24 cellular contexts compared by ENCODE assay signal in genomic region chr5:96930058-96930457, GRCh38. TPM values are rescaled to one million over a fixed set of nuclear protein-coding genes. Genes with fewer than 3 reads are reported as not detected.
DNase-seq lines count a peak whose midpoint lies in the region; ATAC-seq and TF ChIP-seq lines count a peak whose summit lies in the region.
"Had no signal": no experiment of that assay in that cellular context is flagged by ENCODE, and none has a peak within 500 bp of the region (broad histone marks: within the 10 kb centered on the region; RNA-seq: fewer than 3 reads in every experiment).

No MANE protein-coding gene starts in this region.

- intact Hi-C loops in thyroid gland (cut with DNase I) = no loop called here

- TF ChIP-seq CTCF in OCI-LY1 (IDR thresholded peaks at IDR 0.05; ENCODE audit: low read length) = no peak
- no peak for TF ChIP-seq CTCF in choroid plexus epithelial cell (conservative IDR thresholded peaks at IDR 0.05; ENCODE audit: low read depth, low read length)
- no peak for TF ChIP-seq CTCF in thyroid gland (IDR thresholded peaks at IDR 0.05)

- 79 to 83% methylated on average over 3 of the region's 3 CpGs for whole genome bisulfite sequencing in thyroid gland, 2 donors

- H3K27ac ChIP-seq in OCI-LY1 (ENCODE audit: low read depth, low read length, poor library complexity, severe bottlenecking) (peak overlapping the region; percentile 68), thyroid gland (no peak overlapping the region)
- H3K27ac ChIP-seq: HL-60, lower lobe of right lung, SJCRH30, upper lobe of right lung had no signal

- no peak overlapping the region for H2AFZ ChIP-seq in OCI-LY1 (ENCODE audit: low read length)

- ATAC-seq in HG03139 (IDR thresholded peaks at IDR 0.05; ENCODE audit: unreplicated experiment) = no peak
- ATAC-seq: activated CD4-positive, alpha-beta T cell treated with anti-CD3 and anti-CD28 coated beads for 36 hours; activated T-cell treated with anti-CD3 and anti-CD28 coated beads, Interleukin-2, amount 50 U/mL, for 4 hours; HepG2; lower lobe of right lung; T-cell; upper lobe of right lung had no signal

- H3K4me3 ChIP-seq in OCI-LY1 (ENCODE audit: low read depth, low read length, poor library complexity, severe bottlenecking) (no peak overlapping the region), choroid plexus epithelial cell (ENCODE audit: low read depth, low read length) (no peak overlapping the region), thyroid gland (replicated peaks in 1 of 3) (no peak overlapping the region)
- H3K4me3 ChIP-seq: lower lobe of right lung, SJCRH30, upper lobe of right lung had no signal

- H3K36me3 Mint-ChIP-seq in activated naive CD4-positive, alpha-beta T cell treated with anti-CD3 and anti-CD28 coated beads, Interleukin-2, amount 50 U/mL, for 24 hours = peaks cover 5% of the 10 kb centered on the region

- no peaks in the 10 kb centered on the region for H3K27me3 Mint-ChIP-seq in activated naive CD4-positive, alpha-beta T cell treated with anti-CD3 and anti-CD28 coated beads, Interleukin-2, amount 50 U/mL, for 24 hours
- H3K27me3 Mint-ChIP-seq: activated CD4-positive, alpha-beta T cell treated with anti-CD3 and anti-CD28 coated beads for 36 hours; progenitor cell of endocrine pancreas; T-cell had no signal

- H3K4me3 Mint-ChIP-seq in activated naive CD4-positive, alpha-beta T cell treated with anti-CD3 and anti-CD28 coated beads, Interleukin-2, amount 50 U/mL, for 24 hours = no peak overlapping the region
- H3K4me3 Mint-ChIP-seq: activated CD4-positive, alpha-beta T cell treated with anti-CD3 and anti-CD28 coated beads for 36 hours; activated T-cell treated with anti-CD3 and anti-CD28 coated beads, Interleukin-2, amount 50 U/mL, for 4 hours; H9; T-cell had no signal

- DNase-seq in activated naive CD4-positive, alpha-beta T cell treated with Interleukin-2 at 50 U/mL for 16 hours = no peak
- peak; percentile 87 for DNase-seq in choroid plexus epithelial cell (ENCODE audit: low read depth)
- DNase-seq in thyroid gland = peak; percentile 38 to 40
- no peak for DNase-seq in NCI-H2171 treated with DMSO at 0.1 percent for 48 hours (lab: John Stamatoyannopoulos, UW)
- DNase-seq in KG1 (lab: John Stamatoyannopoulos, UW) = no peak
- DNase-seq: activated CD4-positive, alpha-beta T cell treated with anti-CD3 and anti-CD28 coated beads for 36 hours; activated T-cell treated with anti-CD3 and anti-CD28 coated beads, Interleukin-2, amount 50 U/mL, for 4 hours; Caco-2; caudate nucleus; EL; glutamatergic neuron; H9; lower lobe of right lung; NCI-H1105; NCI-H2081; SJCRH30; T-cell; upper lobe of right lung had no signal

- no peaks in the 10 kb centered on the region for H3K36me3 ChIP-seq in OCI-LY1 (ENCODE audit: insufficient read depth, low read length)
- no peaks in the 10 kb centered on the region for H3K36me3 ChIP-seq in thyroid gland
- H3K36me3 ChIP-seq: lower lobe of right lung, SJCRH30, upper lobe of right lung had no signal

- H3K79me2 ChIP-seq in OCI-LY1 (ENCODE audit: insufficient read depth, low read length) = peaks cover 5% of the 10 kb centered on the region; the same call in 1 of the 2 replicates

- H3K27me3 ChIP-seq in OCI-LY1 (ENCODE audit: insufficient read depth, low read length) (no peaks in the 10 kb centered on the region), thyroid gland (no peaks in the 10 kb centered on the region)
- H3K27me3 ChIP-seq: SJCRH30, upper lobe of right lung had no signal

- peak overlapping the region; percentile 52 for H3K27ac Mint-ChIP-seq in activated naive CD4-positive, alpha-beta T cell treated with anti-CD3 and anti-CD28 coated beads, Interleukin-2, amount 50 U/mL, for 24 hours
- H3K27ac Mint-ChIP-seq: activated CD4-positive, alpha-beta T cell treated with anti-CD3 and anti-CD28 coated beads for 36 hours; progenitor cell of endocrine pancreas had no signal

- H3K4me2 ChIP-seq in OCI-LY1 (ENCODE audit: low read length) = no peak overlapping the region; the same call in 1 of the 2 replicates

- no peaks in the 10 kb centered on the region for H3K9me2 ChIP-seq in OCI-LY1 (ENCODE audit: low read depth, low read length)

- H4K20me1 ChIP-seq in OCI-LY1 (ENCODE audit: insufficient read depth, low read length) = no peaks in the 10 kb centered on the region

- H3K9me3 ChIP-seq in OCI-LY1 (ENCODE audit: low read length) (no peaks in the 10 kb centered on the region), thyroid gland (no peaks in the 10 kb centered on the region)
- H3K9me3 ChIP-seq: Caco-2, lower lobe of right lung, SJCRH30, upper lobe of right lung had no signal

- H3K4me1 ChIP-seq in OCI-LY1 (ENCODE audit: insufficient read depth, low read length, severe bottlenecking) (peaks cover 73% of the 10 kb centered on the region), thyroid gland (peaks cover 11% of the 10 kb centered on the region in 2 donors)

- 0 out of 2 replicates have a peak, but pooled peaks cover 6% of the 10 kb centered on the region for H3F3A ChIP-seq in OCI-LY1 (ENCODE audit: insufficient read depth, low read length)

- H3K4me1 Mint-ChIP-seq in activated naive CD4-positive, alpha-beta T cell treated with anti-CD3 and anti-CD28 coated beads, Interleukin-2, amount 50 U/mL, for 24 hours = peaks cover 79% of the 10 kb centered on the region

- no peaks in the 10 kb centered on the region for H3K9me3 Mint-ChIP-seq in activated naive CD4-positive, alpha-beta T cell treated with anti-CD3 and anti-CD28 coated beads, Interleukin-2, amount 50 U/mL, for 24 hours
- H3K9me3 Mint-ChIP-seq: activated T-cell treated with anti-CD3 and anti-CD28 coated beads, Interleukin-2, amount 50 U/mL, for 4 hours; H9; T-cell had no signal

- no peak overlapping the region; the same call in 1 of the 2 replicates for H3K9ac ChIP-seq in OCI-LY1 (ENCODE audit: low read length)

- no peak for TF ChIP-seq POLR2A in thyroid gland (IDR thresholded peaks at IDR 0.05)

RNA-seq across cellular contexts. Expression of gene LNPEP, which starts 5.8 kb away (rescaled TPM):
- 10 to 100 TPM; 35.0 to 59.9 (median 45.2) TPM for total RNA-seq in thyroid gland

RNA-seq across cellular contexts. Expression of gene ERAP2, which starts 53.8 kb away (rescaled TPM):
- total RNA-seq in thyroid gland = 10 to 100 TPM in 3 of 4 donors, 1 to 10 TPM in 1; 9.2 to 19.2 (median 14.0) TPM
- total RNA-seq: progenitor cell of endocrine pancreas had no signal

Comparison
In these comparisons a context has a peak if more than half of its experiments do, and no peak if none do; other contexts are left out.
1. DNase-seq: peak in choroid plexus epithelial cell (single experiment) and thyroid gland (2 of 2); none in activated naive CD4-positive, alpha-beta T cell treated with Interleukin-2 at 50 U/mL for 16 hours (single experiment), NCI-H2171 treated with DMSO at 0.1 percent for 48 hours (single experiment) and KG1 (single experiment).